Comparison of ENCODE assay signal across 6 cellular contexts in the genomic region with DNA sequence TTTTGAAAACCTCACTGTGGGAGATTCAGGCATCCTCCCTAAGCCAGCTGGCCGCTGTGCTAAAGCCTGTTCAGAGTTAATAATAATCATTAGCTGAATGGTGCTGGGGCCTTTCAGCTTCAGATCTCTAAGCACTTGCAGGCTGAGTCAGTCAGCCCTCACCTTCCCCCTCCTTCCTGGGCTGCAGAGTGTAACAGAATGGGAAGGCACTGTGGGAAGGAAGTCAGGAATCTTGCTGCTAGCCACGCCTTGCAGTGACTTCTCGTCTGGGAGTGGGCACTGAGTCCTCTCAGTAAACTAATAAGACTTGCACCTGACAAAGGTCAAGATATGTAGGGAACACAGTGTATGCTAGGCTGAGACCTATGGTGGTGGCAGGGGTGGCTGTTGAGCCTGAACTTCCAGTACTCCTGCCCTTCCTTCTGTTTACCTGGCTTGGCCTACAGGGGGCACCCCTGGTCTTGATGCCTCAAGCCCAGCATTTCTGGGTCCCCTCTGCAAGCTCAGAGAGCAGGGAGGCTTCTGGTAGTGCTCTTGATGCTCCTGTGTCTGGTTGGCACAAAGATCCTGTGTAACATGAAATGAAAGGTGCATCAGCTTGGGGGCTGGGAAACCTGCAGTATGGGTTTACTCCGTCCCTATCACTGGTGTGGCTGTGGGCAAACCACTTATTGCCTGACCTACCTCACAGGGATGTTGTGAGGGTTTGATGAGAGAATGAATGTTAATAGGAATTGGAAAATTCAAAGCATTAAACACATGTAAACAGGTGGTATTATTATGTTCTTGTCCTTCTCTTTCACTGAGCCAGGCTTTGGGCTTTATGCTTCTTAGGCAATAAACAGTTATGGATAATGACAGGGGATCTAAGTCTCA. TPM values are rescaled to one million over a fixed set of nuclear protein-coding genes. Genes with fewer than 3 reads are reported as not detected.
A peak's percentile ranks its signal among the peaks of the same experiment; 100 is the strongest.
DNase-seq lines count a peak whose midpoint lies in the region; ATAC-seq and TF ChIP-seq lines count a peak whose summit lies in the region.

No MANE protein-coding gene starts in this region.

- TF ChIP-seq CTCF in LNCaP clone FGC (IDR thresholded peaks at IDR 0.05; ENCODE audit: control insufficient read depth, extremely low read depth, insufficient read depth): peak; percentile 54

- peak overlapping the region; percentile 29 to 84 (median 76) for H3K4me3 Mint-ChIP-seq in CD4-positive, CD25-positive, alpha-beta regulatory T cell

- H3K27me3 Mint-ChIP-seq in CD4-positive, CD25-positive, alpha-beta regulatory T cell: peaks cover 3% of the 10 kb centered on the region

- no peaks in the 10 kb centered on the region for H3K9me3 ChIP-seq in CD4-positive, CD25-positive, alpha-beta regulatory T cell (ENCODE audit: control insufficient read depth in 2 of 2, low read length in 2 of 2)

- H3K27ac Mint-ChIP-seq in CD4-positive, CD25-positive, alpha-beta regulatory T cell: peak overlapping the region; percentile 76 to 94 (median 83)

- peak in 1 of 2 donors; percentile 23 for ATAC-seq in CD4-positive, CD25-positive, alpha-beta regulatory T cell (ENCODE audit: low read depth in 2 of 2)
- ATAC-seq in HG03159 (IDR thresholded peaks at IDR 0.05; ENCODE audit: unreplicated experiment): no peak
- ATAC-seq in GM21528 (IDR thresholded peaks at IDR 0.05; ENCODE audit: low FRiP score, unreplicated experiment): no peak

- no peaks in the 10 kb centered on the region for H3K27me3 ChIP-seq in CD4-positive, CD25-positive, alpha-beta regulatory T cell (ENCODE audit: control insufficient read depth, insufficient read depth, low read length)

- H3K27ac ChIP-seq in CD4-positive, CD25-positive, alpha-beta regulatory T cell (ENCODE audit: insufficient read depth, low read length, poor library complexity, severe bottlenecking): peak overlapping the region; percentile 87

- H3K36me3 Mint-ChIP-seq in CD4-positive, CD25-positive, alpha-beta regulatory T cell: peaks cover 18% of the 10 kb centered on the region

- peaks cover 18 to 95% (median 67%) of the 10 kb centered on the region in 4 donors for H3K4me1 Mint-ChIP-seq in CD4-positive, CD25-positive, alpha-beta regulatory T cell

- H3K9me3 Mint-ChIP-seq in CD4-positive, CD25-positive, alpha-beta regulatory T cell: no peaks in the 10 kb centered on the region

- H3K4me3 ChIP-seq in CD4-positive, CD25-positive, alpha-beta regulatory T cell (ENCODE audit: low read depth, low read length): no peak overlapping the region
- H3K4me3 ChIP-seq in LNCaP clone FGC (ENCODE audit: low read depth, low read length): no peak overlapping the region

- peak; percentile 43 to 71 (median 50) for DNase-seq in CD4-positive, CD25-positive, alpha-beta regulatory T cell
- DNase-seq in LNCaP clone FGC (ENCODE audit: low read depth) (peak; percentile 90), kidney tubule cell (ENCODE audit: low spot score) (peak; percentile 92)
- peak; percentile 73 to 79 for DNase-seq in activated T-cell treated with anti-CD3 and anti-CD28 coated beads, Interleukin-2, amount 50 U/mL, for 48 hours

- peaks cover 38% of the 10 kb centered on the region for H3K36me3 ChIP-seq in CD4-positive, CD25-positive, alpha-beta regulatory T cell (ENCODE audit: control insufficient read depth, insufficient read depth, low read length)

- peaks cover 99% of the 10 kb centered on the region for H3K4me1 ChIP-seq in CD4-positive, CD25-positive, alpha-beta regulatory T cell (ENCODE audit: control insufficient read depth, insufficient read depth, low read length, poor library complexity, severe bottlenecking)

RNA-seq across cellular contexts. Expression of a gene that starts 6.0 kb away (rescaled TPM):
- 30.7 TPM for total RNA-seq in CD4-positive, CD25-positive, alpha-beta regulatory T cell
- polyA plus RNA-seq in CD4-positive, CD25-positive, alpha-beta regulatory T cell: 10 to 100 TPM; 11.5 to 22.7 (median 18.7) TPM

RNA-seq across cellular contexts. Expression of a gene that starts 9.6 kb away (rescaled TPM):
- total RNA-seq in CD4-positive, CD25-positive, alpha-beta regulatory T cell: 6.6 TPM
- 10 to 100 TPM in 3 of 4 donors, 1 to 10 TPM in 1; 5.2 to 17.1 (median 11.8) TPM for polyA plus RNA-seq in CD4-positive, CD25-positive, alpha-beta regulatory T cell

RNA-seq across cellular contexts. Expression of a gene that starts 16.2 kb away (rescaled TPM):
- 13.2 TPM for total RNA-seq in CD4-positive, CD25-positive, alpha-beta regulatory T cell
- 1 to 10 TPM; 4.7 to 8.0 (median 5.6) TPM for polyA plus RNA-seq in CD4-positive, CD25-positive, alpha-beta regulatory T cell

RNA-seq across cellular contexts. Expression of a gene that starts 33.6 kb away (rescaled TPM):
- total RNA-seq in CD4-positive, CD25-positive, alpha-beta regulatory T cell: not detected
- not detected for polyA plus RNA-seq in CD4-positive, CD25-positive, alpha-beta regulatory T cell

RNA-seq across cellular contexts. Expression of a gene that starts 39.8 kb away (rescaled TPM):
- 0.20 TPM for total RNA-seq in CD4-positive, CD25-positive, alpha-beta regulatory T cell
- polyA plus RNA-seq in CD4-positive, CD25-positive, alpha-beta regulatory T cell: under 1 TPM in 2 of 4 donors, not detected in 2; 0.43 TPM
